Comparison of ENCODE assay signal across 8 cellular contexts in the genomic region with DNA sequence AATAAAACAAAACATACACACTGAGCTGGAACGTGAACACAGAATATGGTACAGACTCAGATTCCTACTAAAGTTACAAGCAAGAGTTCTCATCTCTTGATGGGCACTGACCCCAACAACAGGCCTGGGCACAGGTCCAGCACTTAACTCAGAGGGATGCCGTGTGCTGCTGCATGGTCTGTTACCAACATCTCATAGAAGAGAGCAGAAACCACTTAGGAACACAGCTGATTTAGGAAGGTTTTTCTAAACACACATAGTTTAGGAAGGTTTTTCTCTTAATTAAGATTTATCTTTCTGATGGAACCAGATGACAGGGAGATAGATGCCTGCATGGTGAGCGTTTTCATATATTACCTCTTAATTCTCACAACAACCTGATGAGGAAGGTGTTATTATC. TPM values are rescaled to one million over a fixed set of nuclear protein-coding genes. Genes with fewer than 3 reads are reported as not detected.
DNase-seq lines count a peak whose midpoint lies in the region; ATAC-seq, FAIRE-seq and TF ChIP-seq lines count a peak whose summit lies in the region.

No MANE protein-coding gene starts in this region.

- H3K27ac Mint-ChIP-seq in CD8-positive, alpha-beta T cell: peak overlapping the region; percentile 17

- H3K4me3 Mint-ChIP-seq in CD8-positive, alpha-beta T cell: peak overlapping the region; percentile 57

- H3K9me3 Mint-ChIP-seq in CD8-positive, alpha-beta T cell: no peaks in the 10 kb centered on the region

- no peak for TF ChIP-seq POLR2A in IMR-90 (IDR thresholded peaks at IDR 0.05; ENCODE audit: low read depth, low read length)
- no peak for TF ChIP-seq POLR2A in GM12892 (IDR thresholded peaks at IDR 0.05; ENCODE audit: low read depth, low read length)

- no peak for TF ChIP-seq CTCF in CD8-positive, alpha-beta T cell (IDR thresholded peaks at IDR 0.05)
- TF ChIP-seq CTCF in IMR-90 (conservative IDR thresholded peaks at IDR 0.05; ENCODE audit: low read depth, low read length) (no peak), WERI-Rb-1 (IDR thresholded peaks at IDR 0.05; ENCODE audit: low read depth, low read length) (no peak), thoracic aorta (IDR thresholded peaks at IDR 0.05) (no peak)

- 0 out of 2 replicates have a peak overlapping the region, but pooled peaks have one; percentile 27 for H3K4ac ChIP-seq in IMR-90 (ENCODE audit: low read depth, low read length)

- no peaks in the 10 kb centered on the region for H3K27me3 Mint-ChIP-seq in CD8-positive, alpha-beta T cell (ENCODE audit: low read depth)

- H3K14ac ChIP-seq in IMR-90 (replicated peaks; ENCODE audit: low read depth, low read length): peak overlapping the region; percentile 12; the same call in 1 of the 2 replicates

- intact Hi-C loops in CD8-positive, alpha-beta T cell (cut with DNase I, micrococcal nuclease): loop anchor here (2.0 to 10.0 kb wide), 6 partner anchors 511 to 1073 kb away; partner anchors contain the start of genes CCDC18 (in 2 of the 2), TMED5 (in 2 of the 2), ABCD3 (in 1 of the 2) and DIPK1A (in 1 of the 2)
- intact Hi-C loops in IMR-90 (cut with micrococcal nuclease) (loop anchor here (2.0 to 10.0 kb wide), 3 partner anchors 327 to 897 kb away; partner anchors contain the start of gene ARHGAP29), left ventricle myocardium superior (cut with micrococcal nuclease) (no loop called here)

- peak overlapping the region; percentile 97; the same call in 1 of the 2 replicates for H3K23ac ChIP-seq in IMR-90 (ENCODE audit: low read depth, low read length)

- POLR2A ChIA-PET in CD8-positive, alpha-beta T cell (lab: Charles Lee): interaction anchor here (1.1 kb wide), 1 partner anchor 28 kb away, joined by 3 read pairs; no protein-coding TSS in a partner anchor
- POLR2A ChIA-PET in IMR-90 (lab: Charles Lee; ENCODE audit: unreplicated experiment): no interaction called here

- dilution Hi-C loops in IMR-90 (cut with HindIII; ENCODE audit: low sequenced_read_pairs, unreplicated experiment): no loop called here

- H2BK20ac ChIP-seq in IMR-90 (ENCODE audit: low read depth, low read length): no peak overlapping the region

- H2AFZ ChIP-seq in IMR-90 (replicated peaks; ENCODE audit: low read length, poor library complexity): no peak overlapping the region

- H4K5ac ChIP-seq in IMR-90 (ENCODE audit: low read depth, low read length): no peak overlapping the region

- H3K9ac ChIP-seq in IMR-90 (ENCODE audit: low read depth, low read length): peak overlapping the region; percentile 44

- H3K4me2 ChIP-seq in IMR-90 (ENCODE audit: low read depth, low read length): peak overlapping the region; percentile 96

- peaks cover 12% of the 10 kb centered on the region for H3K4me1 ChIP-seq in CD8-positive, alpha-beta T cell (ENCODE audit: insufficient read depth, low read length)
- H3K4me1 ChIP-seq in IMR-90 (ENCODE audit: control insufficient read depth, insufficient read depth, low read length) (peaks cover 4% of the 10 kb centered on the region), thoracic aorta (ENCODE audit: control insufficient read depth in 1 of 2, low read depth in 2 of 2) (peaks cover 7 to 20% of the 10 kb centered on the region in 2 donors)

- H3K36me3 Mint-ChIP-seq in CD8-positive, alpha-beta T cell: peaks cover 4% of the 10 kb centered on the region

- no peaks in the 10 kb centered on the region for H3K36me3 ChIP-seq in CD8-positive, alpha-beta T cell (ENCODE audit: insufficient read depth, low read length)
- no peaks in the 10 kb centered on the region for H3K36me3 ChIP-seq in IMR-90 (ENCODE audit: control insufficient read depth, insufficient read depth, low read length)
- no peaks in the 10 kb centered on the region for H3K36me3 ChIP-seq in WERI-Rb-1
- H3K36me3 ChIP-seq in thoracic aorta: no peaks in the 10 kb centered on the region

- peaks cover 3 to 51% of the 10 kb centered on the region in 2 experiments; a peak in 2 of 4 replicates for H3K79me1 ChIP-seq in IMR-90 (ENCODE audit: low read depth in 1 of 2, low read length in 2 of 2)

- H2BK120ac ChIP-seq in IMR-90 (ENCODE audit: low read depth, low read length): no peak overlapping the region

- no peak overlapping the region for H2BK15ac ChIP-seq in IMR-90 (ENCODE audit: low read depth, low read length)

- H3K56ac ChIP-seq in IMR-90 (ENCODE audit: extremely low read depth, insufficient read depth, low read length): no peak overlapping the region

- H4K91ac ChIP-seq in IMR-90 (ENCODE audit: insufficient read depth, low read depth, low read length): no peak overlapping the region

- H3K18ac ChIP-seq in IMR-90 (ENCODE audit: low read depth, low read length): peak overlapping the region; percentile 21; the same call in 1 of the 2 replicates

- FAIRE-seq in GM12892 (lab: Jason Lieb, UNC): no peak

- H3K4me1 Mint-ChIP-seq in CD8-positive, alpha-beta T cell (ENCODE audit: low read depth): peaks cover 45% of the 10 kb centered on the region

- H2AK5ac ChIP-seq in IMR-90 (ENCODE audit: low read depth, low read length): no peak overlapping the region; the same call in 1 of the 2 replicates

- H4K8ac ChIP-seq in IMR-90 (ENCODE audit: low read depth in 2 of 2, low read length in 2 of 2): no peak overlapping the region

- H2BK5ac ChIP-seq in IMR-90 (ENCODE audit: low read depth, low read length, poor library complexity, severe bottlenecking): peak overlapping the region; percentile 34

- CTCF ChIA-PET in CD8-positive, alpha-beta T cell (lab: Charles Lee): interaction anchor here (1.2 to 1.4 kb wide), 2 partner anchors 64 to 278 kb away, joined by 4 to 6 read pairs; no protein-coding TSS in a partner anchor
- CTCF ChIA-PET in IMR-90 (lab: Yijun Ruan, JAX): interaction anchor here (0.7 kb wide), 1 partner anchor 54 kb away, joined by 3 read pairs; no protein-coding TSS in a partner anchor

- TF ChIP-seq RAD21 in IMR-90 (IDR thresholded peaks at IDR 0.05; ENCODE audit: low read length): no peak

- H3K9me1 ChIP-seq in IMR-90 (ENCODE audit: insufficient read depth, low read length): peaks cover 3% of the 10 kb centered on the region; the same call in 1 of the 2 replicates

- ATAC-seq in CD8-positive, alpha-beta T cell: no peak
- ATAC-seq in IMR-90 (ENCODE audit: low read depth): no peak
- no peak for ATAC-seq in left ventricle myocardium superior
- ATAC-seq in thoracic aorta (ENCODE audit: insufficient number of reproducible peaks, low FRiP score, low read depth): no peak
- no peak for ATAC-seq in HG02623 (IDR thresholded peaks at IDR 0.05; ENCODE audit: unreplicated experiment)

- no CpG with 5 or more reads among the region's 3 CpGs for WGBS in IMR-90 (ENCODE audit: extremely low coverage in 2 of 2, insufficient read length in 1 of 2), 2 experiments

- H3K27ac ChIP-seq in CD8-positive, alpha-beta T cell (ENCODE audit: low read depth, low read length): no peak overlapping the region
- H3K27ac ChIP-seq in IMR-90 (ENCODE audit: insufficient read depth, low read length) (peak overlapping the region; percentile 4; the same call in 1 of the 2 replicates), WERI-Rb-1 (no peak overlapping the region), thoracic aorta (no peak overlapping the region)

- DNase-seq in CD8-positive, alpha-beta T cell: no peak
- DNase-seq in IMR-90: peak; percentile 54
- no peak for DNase-seq in WERI-Rb-1
- DNase-seq in left ventricle myocardium superior: peak; percentile 47
- DNase-seq in thoracic aorta (ENCODE audit: low spot score): no peak
- DNase-seq in GM12892 (ENCODE audit: insufficient read length): no peak
- no peak for DNase-seq in activated CD4-positive, alpha-beta T cell treated with anti-CD3 and anti-CD28 coated beads for 48 hours

- BruUV-seq in IMR-90 (replicated peaks; lab: Mats Ljungman, UMichigan): no TSS peak

- in situ Hi-C loops in IMR-90 (cut with MboI; ENCODE audit: low sequenced_read_pairs): no loop called here

- no peak overlapping the region for H3K4me3 ChIP-seq in CD8-positive, alpha-beta T cell (ENCODE audit: low read depth, low read length)
- peak overlapping the region; percentile 74 for H3K4me3 ChIP-seq in IMR-90 (ENCODE audit: insufficient read depth, low read depth, low read length)
- peak overlapping the region; percentile 68; the same call in 1 of the 2 replicates for H3K4me3 ChIP-seq in WERI-Rb-1 (ENCODE audit: low read depth, low read length)
- H3K4me3 ChIP-seq in thoracic aorta: peak overlapping the region; percentile 87

- H2AK9ac ChIP-seq in IMR-90 (replicated peaks; ENCODE audit: low read depth, low read length, poor library complexity): no peak overlapping the region

- peaks cover 47% of the 10 kb centered on the region; the same call in 1 of the 2 replicates for H4K20me1 ChIP-seq in IMR-90 (ENCODE audit: insufficient read depth, low read length)

- no peaks in the 10 kb centered on the region for H3K27me3 ChIP-seq in CD8-positive, alpha-beta T cell (ENCODE audit: insufficient read depth, low read length)
- no peaks in the 10 kb centered on the region for H3K27me3 ChIP-seq in IMR-90 (ENCODE audit: control insufficient read depth, insufficient read depth, low read length)
- H3K27me3 ChIP-seq in WERI-Rb-1 (ENCODE audit: insufficient read depth, low read depth, severe bottlenecking): no peaks in the 10 kb centered on the region
- H3K27me3 ChIP-seq in thoracic aorta (replicated peaks; ENCODE audit: insufficient read depth): no peaks in the 10 kb centered on the region

- no peaks in the 10 kb centered on the region for H3K9me3 ChIP-seq in CD8-positive, alpha-beta T cell (ENCODE audit: low read length)
- H3K9me3 ChIP-seq in IMR-90 (ENCODE audit: control insufficient read depth, insufficient read depth, low read length) (no peaks in the 10 kb centered on the region), WERI-Rb-1 (ENCODE audit: severe bottlenecking) (peaks cover 8% of the 10 kb centered on the region), thoracic aorta (no peaks in the 10 kb centered on the region)

TF ChIP-seq in IMR-90, 13 proteins besides CTCF, POLR2A, EP300 and RAD21 (continues in another document):
- no peak for TF ChIP-seq CEBPB (IDR thresholded peaks at IDR 0.05; ENCODE audit: low read depth, low read length)

RNA-seq across cellular contexts. Expression of gene GCLM, which starts 1.5 kb away (rescaled TPM):
- total RNA-seq in CD8-positive, alpha-beta T cell: 1 to 10 TPM; 6.4 to 6.8 TPM
- total RNA-seq in IMR-90 (2012; rRNA removed) (18.3 and 20.1 TPM in 2 replicates), left ventricle myocardium superior (10.9 TPM), thoracic aorta (10 to 100 TPM; 12.5 to 28.4 TPM)
- 10.8 and 15.5 TPM in 2 replicates for polyA plus RNA-seq in IMR-90 (2012; rRNA removed)
- 2.3 and 2.5 TPM in 2 replicates for polyA plus RNA-seq in IMR-90 (2012; cell fraction: cytosol; rRNA removed)
- 1.9 and 12.3 TPM in 2 replicates for polyA plus RNA-seq in IMR-90 (2012; cell fraction: nucleus; rRNA removed; ENCODE audit: low replicate concordance)
- 3.6 TPM for polyA plus RNA-seq in GM12892 (2012; ENCODE audit: missing spikeins)

RNA-seq across cellular contexts. Expression of gene DNTTIP2, which starts 28.7 kb away (rescaled TPM):
- total RNA-seq in CD8-positive, alpha-beta T cell: 100 to 1,000 TPM; 126 to 130 TPM
- total RNA-seq in IMR-90 (2012; rRNA removed) (24.4 and 35.8 TPM in 2 replicates), left ventricle myocardium superior (42.7 TPM), thoracic aorta (10 to 100 TPM; 24.2 to 41.5 TPM)
- 13.8 and 14.2 TPM in 2 replicates for polyA plus RNA-seq in IMR-90 (2012; rRNA removed)
- polyA plus RNA-seq in IMR-90 (2012; cell fraction: cytosol; rRNA removed): 1.0 and 2.3 TPM in 2 replicates
- 2.2 and 14.4 TPM in 2 replicates for polyA plus RNA-seq in IMR-90 (2012; cell fraction: nucleus; rRNA removed; ENCODE audit: low replicate concordance)
- 48.1 TPM for polyA plus RNA-seq in GM12892 (2012; ENCODE audit: missing spikeins)

Comparison
In these comparisons a context has a peak if more than half of its experiments do, and no peak if none do; other contexts are left out.
1. DNase-seq: peak in IMR-90 (single experiment) and left ventricle myocardium superior (single experiment); none in CD8-positive, alpha-beta T cell (0 of 7), WERI-Rb-1 (single experiment), thoracic aorta (single experiment), GM12892 (single experiment) and activated CD4-positive, alpha-beta T cell treated with anti-CD3 and anti-CD28 coated beads for 48 hours (single experiment).